In the genomic region with DNA sequence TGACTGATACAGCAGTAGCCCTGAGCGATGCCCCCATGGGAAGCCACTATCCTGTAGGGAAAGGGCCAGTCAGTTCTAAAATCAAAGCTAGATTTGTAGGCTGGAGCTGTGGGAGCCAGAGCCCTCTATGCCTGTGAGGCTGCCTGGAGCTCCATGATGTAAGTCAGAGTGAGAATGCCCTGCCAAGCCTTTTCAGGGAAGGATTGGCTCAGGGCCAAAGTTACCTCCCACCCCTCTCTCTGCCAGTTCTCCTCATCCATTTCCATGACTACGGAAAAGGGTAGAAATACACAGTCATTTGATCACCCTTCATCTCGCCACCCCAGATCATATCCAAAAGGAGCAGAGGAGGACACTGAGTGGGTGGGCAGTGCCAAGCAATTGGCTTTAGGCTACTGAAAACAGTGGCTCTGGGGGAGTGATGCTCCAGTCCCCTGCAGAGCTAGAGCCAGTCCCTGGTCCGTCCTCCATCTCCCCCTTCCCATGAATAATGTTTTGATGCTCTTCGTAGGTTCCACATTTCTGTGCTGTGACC, we compare ENCODE assay signal across 1 cellular context.
TF ChIP-seq lines count a peak whose summit lies in the region.

No MANE protein-coding gene starts in this region.

TF ChIP-seq in SK-N-SH, 30 proteins besides CTCF, POLR2A, EP300 and RAD21 (continued from another document):
- TF ChIP-seq FOXJ3 (CRISPR knock-in tag; IDR thresholded peaks at IDR 0.05) (no peak), GATA2 (CRISPR knock-in tag; IDR thresholded peaks at IDR 0.05) (no peak), CHD2 (IDR thresholded peaks at IDR 0.05; ENCODE audit: low read length, partially characterized antibody) (no peak)
- TF ChIP-seq, protein P1, sequence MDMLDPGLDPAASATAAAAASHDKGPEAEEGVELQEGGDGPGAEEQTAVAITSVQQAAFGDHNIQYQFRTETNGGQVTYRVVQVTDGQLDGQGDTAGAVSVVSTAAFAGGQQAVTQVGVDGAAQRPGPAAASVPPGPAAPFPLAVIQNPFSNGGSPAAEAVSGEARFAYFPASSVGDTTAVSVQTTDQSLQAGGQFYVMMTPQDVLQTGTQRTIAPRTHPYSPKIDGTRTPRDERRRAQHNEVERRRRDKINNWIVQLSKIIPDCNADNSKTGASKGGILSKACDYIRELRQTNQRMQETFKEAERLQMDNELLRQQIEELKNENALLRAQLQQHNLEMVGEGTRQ (IDR thresholded peaks at IDR 0.05; ENCODE audit: borderline replicate concordance, low read depth, low read length): no peak
- TF ChIP-seq, protein P2, sequence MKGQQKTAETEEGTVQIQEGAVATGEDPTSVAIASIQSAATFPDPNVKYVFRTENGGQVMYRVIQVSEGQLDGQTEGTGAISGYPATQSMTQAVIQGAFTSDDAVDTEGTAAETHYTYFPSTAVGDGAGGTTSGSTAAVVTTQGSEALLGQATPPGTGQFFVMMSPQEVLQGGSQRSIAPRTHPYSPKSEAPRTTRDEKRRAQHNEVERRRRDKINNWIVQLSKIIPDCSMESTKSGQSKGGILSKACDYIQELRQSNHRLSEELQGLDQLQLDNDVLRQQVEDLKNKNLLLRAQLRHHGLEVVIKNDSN (IDR thresholded peaks at IDR 0.05; ENCODE audit: borderline replicate concordance, low read depth): no peak
- TF ChIP-seq, protein P3, sequence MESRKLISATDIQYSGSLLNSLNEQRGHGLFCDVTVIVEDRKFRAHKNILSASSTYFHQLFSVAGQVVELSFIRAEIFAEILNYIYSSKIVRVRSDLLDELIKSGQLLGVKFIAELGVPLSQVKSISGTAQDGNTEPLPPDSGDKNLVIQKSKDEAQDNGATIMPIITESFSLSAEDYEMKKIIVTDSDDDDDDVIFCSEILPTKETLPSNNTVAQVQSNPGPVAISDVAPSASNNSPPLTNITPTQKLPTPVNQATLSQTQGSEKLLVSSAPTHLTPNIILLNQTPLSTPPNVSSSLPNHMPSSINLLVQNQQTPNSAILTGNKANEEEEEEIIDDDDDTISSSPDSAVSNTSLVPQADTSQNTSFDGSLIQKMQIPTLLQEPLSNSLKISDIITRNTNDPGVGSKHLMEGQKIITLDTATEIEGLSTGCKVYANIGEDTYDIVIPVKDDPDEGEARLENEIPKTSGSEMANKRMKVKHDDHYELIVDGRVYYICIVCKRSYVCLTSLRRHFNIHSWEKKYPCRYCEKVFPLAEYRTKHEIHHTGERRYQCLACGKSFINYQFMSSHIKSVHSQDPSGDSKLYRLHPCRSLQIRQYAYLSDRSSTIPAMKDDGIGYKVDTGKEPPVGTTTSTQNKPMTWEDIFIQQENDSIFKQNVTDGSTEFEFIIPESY (IDR thresholded peaks at IDR 0.05; ENCODE audit: borderline replicate concordance, low read depth): no peak
- TF ChIP-seq, protein P4, sequence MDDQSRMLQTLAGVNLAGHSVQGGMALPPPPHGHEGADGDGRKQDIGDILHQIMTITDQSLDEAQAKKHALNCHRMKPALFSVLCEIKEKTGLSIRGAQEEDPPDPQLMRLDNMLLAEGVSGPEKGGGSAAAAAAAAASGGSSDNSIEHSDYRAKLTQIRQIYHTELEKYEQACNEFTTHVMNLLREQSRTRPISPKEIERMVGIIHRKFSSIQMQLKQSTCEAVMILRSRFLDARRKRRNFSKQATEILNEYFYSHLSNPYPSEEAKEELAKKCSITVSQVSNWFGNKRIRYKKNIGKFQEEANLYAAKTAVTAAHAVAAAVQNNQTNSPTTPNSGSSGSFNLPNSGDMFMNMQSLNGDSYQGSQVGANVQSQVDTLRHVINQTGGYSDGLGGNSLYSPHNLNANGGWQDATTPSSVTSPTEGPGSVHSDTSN (IDR thresholded peaks at IDR 0.05): no peak
